17 cellular contexts compared by ENCODE assay signal in the genomic region with DNA sequence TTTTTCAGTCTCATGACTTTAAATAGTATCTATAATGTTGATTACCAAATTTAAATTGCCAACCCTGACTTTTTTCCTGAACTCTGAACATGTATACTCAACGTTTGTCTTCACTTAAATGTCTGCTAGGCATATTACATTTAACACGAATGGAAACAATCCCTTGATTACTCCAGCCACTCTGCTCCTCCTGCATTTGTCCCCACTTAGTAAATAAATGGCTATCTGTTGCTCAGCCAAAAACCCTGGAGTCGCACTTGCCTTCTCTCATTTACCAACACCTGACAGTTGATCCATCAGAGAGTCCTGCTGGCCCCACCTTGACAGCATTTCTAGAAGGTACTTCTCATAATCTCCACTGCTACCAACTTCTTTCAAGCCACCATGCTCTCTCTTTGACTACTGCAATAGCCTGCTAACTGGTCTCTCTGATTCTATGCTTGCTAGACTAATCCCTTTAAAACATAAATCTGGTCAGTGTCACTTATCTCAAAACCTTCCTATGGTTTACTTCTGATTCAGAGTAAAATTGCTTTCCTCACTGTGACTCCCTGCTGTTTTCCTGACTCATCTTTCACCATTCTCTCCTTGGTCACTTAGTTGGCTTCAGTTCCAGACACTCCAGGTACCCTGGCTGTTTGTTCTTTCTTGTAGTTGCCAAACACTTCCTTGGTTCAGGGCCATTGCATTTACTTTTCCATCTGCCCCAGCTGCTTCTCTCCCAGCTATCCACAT. TPM values are rescaled to one million over a fixed set of nuclear protein-coding genes. Genes with fewer than 3 reads are reported as not detected.
DNase-seq lines count a peak whose midpoint lies in the region; ATAC-seq, FAIRE-seq and TF ChIP-seq lines count a peak whose summit lies in the region.
"Had no signal": no experiment of that assay in that cellular context is flagged by ENCODE, and none has a peak within 500 bp of the region (broad histone marks: within the 10 kb centered on the region; RNA-seq: fewer than 3 reads in every experiment).

No MANE protein-coding gene starts in this region.

- H3K4me3 ChIP-seq in mesodermal cell (ENCODE audit: extremely low read depth, insufficient read depth, low read length, poor library complexity, severe bottlenecking), result no peak overlapping the region
- H3K4me3 ChIP-seq in lower lobe of right lung, result no peak overlapping the region
- H3K4me3 ChIP-seq in kidney (ENCODE audit: low read length in 2 of 2), result no peak overlapping the region

- H3K4me1 ChIP-seq in mesodermal cell (ENCODE audit: control insufficient read depth, insufficient read depth, low read length, poor library complexity, severe bottlenecking) (peaks cover 8% of the 10 kb centered on the region), lower lobe of right lung (no peaks in the 10 kb centered on the region), kidney (ENCODE audit: control insufficient read depth in 1 of 2, insufficient read depth in 1 of 2, low read depth in 1 of 2, low read length in 2 of 2) (peaks cover 0 to 3% of the 10 kb centered on the region in 2 donors)

- H3K36me3 ChIP-seq in mesodermal cell (ENCODE audit: control insufficient read depth, insufficient read depth, low read length) (no peaks in the 10 kb centered on the region), lower lobe of right lung (peaks cover 11% of the 10 kb centered on the region), kidney (ENCODE audit: control insufficient read depth in 1 of 2, insufficient read depth in 2 of 2, low read length in 2 of 2) (peaks cover 3 to 9% of the 10 kb centered on the region in 2 donors)

- TF ChIP-seq CTCF in lower lobe of right lung (IDR thresholded peaks at IDR 0.05) (no peak), kidney (IDR thresholded peaks at IDR 0.05; ENCODE audit: borderline replicate concordance, extremely low read depth, insufficient read depth) (no peak)

- no peak for ATAC-seq in lower lobe of right lung
- ATAC-seq: activated T-cell treated with anti-CD3 and anti-CD28 coated beads, Interleukin-2, amount 50 U/mL, for 72 hours had no signal

- H3K9me3 ChIP-seq in mesodermal cell (ENCODE audit: control insufficient read depth, low read length) (no peaks in the 10 kb centered on the region), lower lobe of right lung (no peaks in the 10 kb centered on the region), kidney (ENCODE audit: control insufficient read depth in 1 of 2, low read length in 2 of 2) (no peaks in the 10 kb centered on the region)

- FAIRE-seq in kidney (lab: Jason Lieb, UNC), result no peak
- FAIRE-seq: colon, frontal cortex had no signal

- peak; percentile 58 for DNase-seq in DMS 273 (lab: John Stamatoyannopoulos, UW; ENCODE audit: unreplicated experiment)
- DNase-seq in LHCN-M2 (ENCODE audit: low read depth), result peak; percentile 57
- DNase-seq in lower lobe of right lung, result no peak
- DNase-seq in amygdala (lab: John Stamatoyannopoulos, UW), result no peak
- DNase-seq in kidney, result no peak
- no peak for DNase-seq in activated effector memory CD4-positive, alpha-beta T cell treated with Interleukin-2 at 50 U/mL for 16 hours
- DNase-seq: activated T-cell treated with anti-CD3 and anti-CD28 coated beads, Interleukin-2, amount 50 U/mL, for 72 hours; CD8-positive, alpha-beta memory T cell; NCI-H1436; stimulated activated CD4-positive, alpha-beta T cell treated with anti-CD3 and anti-CD28 coated beads, Interleukin-4, amount 100 ng/mL, for 4 hours; substantia nigra; WERI-Rb-1 had no signal

- H3K27me3 ChIP-seq in lower lobe of right lung (ENCODE audit: low read depth), result no peaks in the 10 kb centered on the region

- WGBS in mesodermal cell (ENCODE audit: insufficient coverage in 2 of 2), 2 experiments, result 80 to 98% methylated on average over 2 to 3 of the region's 3 CpGs

- intact Hi-C loops in lower lobe of right lung (cut with DNase I), result no loop called here
- intact Hi-C loops in kidney (cut with DNase I), result no loop called here

- H3K27ac ChIP-seq in angular gyrus (ENCODE audit: low read depth, low read length) (peak overlapping the region; percentile 22), mesodermal cell (ENCODE audit: low read depth, low read length, severe bottlenecking) (peak overlapping the region; percentile 26), lower lobe of right lung (no peak overlapping the region), kidney (ENCODE audit: low read depth in 2 of 2, low read length in 2 of 2) (no peak overlapping the region)
- H3K27ac ChIP-seq: RWPE1, WERI-Rb-1 had no signal

- H3K9ac ChIP-seq in kidney (ENCODE audit: low read length in 2 of 2), result no peak overlapping the region

RNA-seq across cellular contexts. Expression of a gene that starts 31.9 kb away (rescaled TPM):
- 16.5 and 17.1 TPM in 2 replicates for total RNA-seq in LHCN-M2 (2014; rRNA removed)
- polyA plus RNA-seq in LHCN-M2 (2012), result 8.8 TPM
- polyA plus RNA-seq in mesodermal cell (2013, experiment 1 of 2), result 26.0 TPM
- 35.0 TPM for polyA plus RNA-seq in mesodermal cell (2013, experiment 2 of 2)
- total RNA-seq in lower lobe of right lung, result 16.7 TPM
- total RNA-seq in kidney, result 35.9 TPM
- polyA plus RNA-seq in kidney (ENCODE audit: insufficient read depth, low read depth, low replicate concordance), result 38.5 TPM

Comparison
In these comparisons a context has a peak if more than half of its experiments do, and no peak if none do; other contexts are left out.
1. DNase-seq: peak in DMS 273 (single experiment) and LHCN-M2 (single experiment); none in lower lobe of right lung (single experiment), amygdala (0 of 56), kidney (single experiment) and activated effector memory CD4-positive, alpha-beta T cell treated with Interleukin-2 at 50 U/mL for 16 hours (single experiment).
2. H3K27ac ChIP-seq: peak in angular gyrus (single experiment) and mesodermal cell (single experiment); none in lower lobe of right lung (single experiment) and kidney (0 of 2).